Comparison of ENCODE assay signal across 8 cellular contexts in the genomic region with DNA sequence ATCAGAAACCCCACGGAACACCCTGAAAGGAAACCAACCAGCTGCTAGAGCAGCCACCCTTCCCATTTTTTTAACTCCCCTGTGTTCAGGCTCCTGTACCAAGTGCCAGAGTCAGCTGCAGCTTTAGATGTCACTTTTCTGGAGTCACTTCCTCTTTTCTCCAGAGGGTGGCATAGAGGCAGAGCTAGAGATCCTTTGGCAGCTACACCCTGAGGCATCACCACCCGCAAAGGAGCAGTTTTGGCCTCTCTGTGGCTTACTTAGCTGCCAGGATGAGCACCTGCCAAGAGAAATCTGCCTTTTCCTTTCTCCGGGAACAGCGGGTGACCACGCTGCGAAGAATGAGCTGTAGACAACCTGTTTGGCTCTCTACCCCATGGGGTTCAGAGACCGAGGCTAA. TPM values are rescaled to one million over a fixed set of nuclear protein-coding genes. Genes with fewer than 3 reads are reported as not detected.
DNase-seq lines count a peak whose midpoint lies in the region; ATAC-seq and TF ChIP-seq lines count a peak whose summit lies in the region.

No MANE protein-coding gene starts in this region.

- H3K4me3 ChIP-seq in ascending aorta: no peak overlapping the region

- peak in 2 of 3 experiments; percentile 5 to 25 for TF ChIP-seq CTCF in ascending aorta (IDR thresholded peaks at IDR 0.05)

- ATAC-seq in GM18867 (IDR thresholded peaks at IDR 0.05; ENCODE audit: unreplicated experiment) (peak; percentile 42), HG03135 (IDR thresholded peaks at IDR 0.05; ENCODE audit: unreplicated experiment) (no peak), HG02610 (IDR thresholded peaks at IDR 0.05; ENCODE audit: unreplicated experiment) (no peak)

- no peaks in the 10 kb centered on the region for H3K4me1 ChIP-seq in ascending aorta

- no peaks in the 10 kb centered on the region for H3K9me3 ChIP-seq in ascending aorta

- intact Hi-C loops in ascending aorta (cut with DNase I): loop anchor here (10.0 kb wide), 1 partner anchor 391 kb away; no protein-coding TSS in a partner anchor

- DNase-seq in NAMALWA (ENCODE audit: low spot score) (peak; percentile 11), ascending aorta (ENCODE audit: low spot score in 2 of 2) (no peak), medulla oblongata (ENCODE audit: extremely low spot score) (peak; percentile 42), kidney glomerular epithelial cell (lab: John Stamatoyannopoulos, UW) (no peak)
- no peak for DNase-seq in stimulated activated CD4-positive, alpha-beta T cell treated with anti-CD3 and anti-CD28 coated beads, Interleukin-4, amount 100 ng/mL, for 1 hour

- no peak overlapping the region for H3K27ac ChIP-seq in ascending aorta

- no peaks in the 10 kb centered on the region for H3K36me3 ChIP-seq in ascending aorta

- no peaks in the 10 kb centered on the region for H3K27me3 ChIP-seq in ascending aorta

RNA-seq across cellular contexts. Expression of gene CHRDL1, which starts 58.0 kb away (rescaled TPM):
- 43.5 TPM for total RNA-seq in ascending aorta

Comparison
In these comparisons a context has a peak if more than half of its experiments do, and no peak if none do; other contexts are left out.
1. DNase-seq: peak in NAMALWA (single experiment) and medulla oblongata (single experiment); none in ascending aorta (0 of 2), stimulated activated CD4-positive, alpha-beta T cell treated with anti-CD3 and anti-CD28 coated beads, Interleukin-4, amount 100 ng/mL, for 1 hour (single experiment) and kidney glomerular epithelial cell (single experiment).